In the genomic region with DNA sequence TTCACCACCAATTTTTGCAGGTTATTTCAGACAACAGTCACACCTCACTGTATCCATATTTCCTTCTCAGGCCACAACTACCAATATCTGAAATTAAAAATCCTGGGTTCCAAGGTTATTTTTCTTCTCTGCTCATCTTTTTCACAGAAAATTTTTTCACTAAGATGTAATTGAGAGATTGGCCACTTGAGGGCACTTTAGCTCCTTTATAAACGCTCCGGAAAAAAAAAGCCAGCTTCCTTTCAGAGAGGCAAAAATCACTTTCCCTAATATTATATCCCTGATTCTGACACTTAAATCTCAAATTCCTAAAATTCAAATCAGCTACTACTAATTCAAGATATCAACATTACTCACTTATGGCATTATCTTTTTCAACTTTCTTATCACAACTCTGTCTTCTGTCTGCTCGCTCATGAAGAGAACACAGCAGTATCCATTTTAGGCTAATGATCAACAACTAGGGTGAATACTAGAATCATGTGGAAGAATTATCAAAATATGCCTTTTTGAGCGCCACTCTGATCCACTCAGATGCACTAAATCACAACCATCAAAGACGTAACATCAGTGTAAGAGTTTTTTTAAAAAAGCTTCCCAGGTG, we compare ENCODE assay signal across 8 cellular contexts.
DNase-seq lines count a peak whose midpoint lies in the region; ATAC-seq and TF ChIP-seq lines count a peak whose summit lies in the region.

No MANE protein-coding gene starts in this region.

- H3K4me3 ChIP-seq in PC-9 (no peak overlapping the region), epithelial cell of esophagus (ENCODE audit: low read length) (no peak overlapping the region), parathyroid adenoma (ENCODE audit: low read depth, low read length) (no peak overlapping the region)

- H3K9me3 ChIP-seq in PC-9 (ENCODE audit: insufficient read depth, low read depth) (no peaks in the 10 kb centered on the region), parathyroid adenoma (ENCODE audit: control insufficient read depth, low read length) (no peaks in the 10 kb centered on the region)

- H3K9me2 ChIP-seq in PC-9 (ENCODE audit: insufficient read depth) = no peaks in the 10 kb centered on the region

- H3K27me3 ChIP-seq in PC-9 (ENCODE audit: insufficient read depth, low read depth) = no peaks in the 10 kb centered on the region
- H3K27me3 ChIP-seq in parathyroid adenoma (ENCODE audit: control insufficient read depth, insufficient read depth, low read length) = no peaks in the 10 kb centered on the region

- TF ChIP-seq CTCF in PC-9 (conservative IDR thresholded peaks at IDR 0.05) (peak; percentile 84), epithelial cell of esophagus (IDR thresholded peaks at IDR 0.05; ENCODE audit: insufficient read depth, low read depth, low read length, missing control alignments) (peak; percentile 61), parathyroid adenoma (IDR thresholded peaks at IDR 0.05) (peak; percentile 48)

- H3K4me2 ChIP-seq in PC-9 (no peak overlapping the region), parathyroid adenoma (ENCODE audit: low read length) (no peak overlapping the region)

- no peaks in the 10 kb centered on the region for H4K20me1 ChIP-seq in PC-9 (ENCODE audit: insufficient read depth)

- no peak overlapping the region for H3K9ac ChIP-seq in parathyroid adenoma

- no peaks in the 10 kb centered on the region for H3K36me3 ChIP-seq in PC-9 (ENCODE audit: low read depth)
- H3K36me3 ChIP-seq in parathyroid adenoma (ENCODE audit: control insufficient read depth, insufficient read depth, low read length) = no peaks in the 10 kb centered on the region

- no peak overlapping the region for H3K27ac ChIP-seq in PC-9
- H3K27ac ChIP-seq in parathyroid adenoma = no peak overlapping the region

- H3F3A ChIP-seq in PC-9 (ENCODE audit: insufficient read depth, low read depth) = no peaks in the 10 kb centered on the region

- BruUV-seq in PC-9 (replicated peaks; lab: Mats Ljungman, UMichigan) = no TSS peak

- CTCF ChIA-PET in PC-9 (lab: Charles Lee) = interaction anchor here (0.7 to 1.0 kb wide), 2 partner anchors 13 to 943 kb away, joined by 3 read pairs; no protein-coding TSS in a partner anchor

- H2AFZ ChIP-seq in PC-9 (no peak overlapping the region), parathyroid adenoma (no peak overlapping the region)

- H3K4me1 ChIP-seq in PC-9 (replicated peaks; ENCODE audit: insufficient read depth) = no peaks in the 10 kb centered on the region
- no peaks in the 10 kb centered on the region for H3K4me1 ChIP-seq in parathyroid adenoma

- ATAC-seq in HG03108 (IDR thresholded peaks at IDR 0.05; ENCODE audit: unreplicated experiment) (no peak), GM21390 (IDR thresholded peaks at IDR 0.05; ENCODE audit: unreplicated experiment) (no peak)

- no peaks in the 10 kb centered on the region for H3K79me2 ChIP-seq in PC-9 (ENCODE audit: low read depth)
- no peaks in the 10 kb centered on the region for H3K79me2 ChIP-seq in parathyroid adenoma

- POLR2A ChIA-PET in PC-9 (lab: Charles Lee; ENCODE audit: unreplicated experiment) = no interaction called here

- intact Hi-C loops in PC-9 (cut with micrococcal nuclease; ENCODE audit: unreplicated experiment) = loop anchor here (1.0 kb wide), 1 partner anchor 647 kb away; no protein-coding TSS in a partner anchor

- DNase-seq in COR-L47 (lab: John Stamatoyannopoulos, UW) (peak; percentile 42), HT-29 (ENCODE audit: low spot score) (peak; percentile 75), PC-9 (no peak), epithelial cell of esophagus (ENCODE audit: low read depth) (peak; percentile 32), GOT3 (lab: John Stamatoyannopoulos, UW) (no peak)

Comparison
In these comparisons a context has a peak if more than half of its experiments do, and no peak if none do; other contexts are left out.
1. DNase-seq: peak in COR-L47 (single experiment), HT-29 (single experiment) and epithelial cell of esophagus (single experiment); none in PC-9 (0 of 2) and GOT3 (single experiment).
2. Peak in every context shown above with its lines, with median percentiles within 50 percentile points of each other: CTCF ChIP-seq.